Comparison of ENCODE assay signal across 1 cellular context in the genomic region with DNA sequence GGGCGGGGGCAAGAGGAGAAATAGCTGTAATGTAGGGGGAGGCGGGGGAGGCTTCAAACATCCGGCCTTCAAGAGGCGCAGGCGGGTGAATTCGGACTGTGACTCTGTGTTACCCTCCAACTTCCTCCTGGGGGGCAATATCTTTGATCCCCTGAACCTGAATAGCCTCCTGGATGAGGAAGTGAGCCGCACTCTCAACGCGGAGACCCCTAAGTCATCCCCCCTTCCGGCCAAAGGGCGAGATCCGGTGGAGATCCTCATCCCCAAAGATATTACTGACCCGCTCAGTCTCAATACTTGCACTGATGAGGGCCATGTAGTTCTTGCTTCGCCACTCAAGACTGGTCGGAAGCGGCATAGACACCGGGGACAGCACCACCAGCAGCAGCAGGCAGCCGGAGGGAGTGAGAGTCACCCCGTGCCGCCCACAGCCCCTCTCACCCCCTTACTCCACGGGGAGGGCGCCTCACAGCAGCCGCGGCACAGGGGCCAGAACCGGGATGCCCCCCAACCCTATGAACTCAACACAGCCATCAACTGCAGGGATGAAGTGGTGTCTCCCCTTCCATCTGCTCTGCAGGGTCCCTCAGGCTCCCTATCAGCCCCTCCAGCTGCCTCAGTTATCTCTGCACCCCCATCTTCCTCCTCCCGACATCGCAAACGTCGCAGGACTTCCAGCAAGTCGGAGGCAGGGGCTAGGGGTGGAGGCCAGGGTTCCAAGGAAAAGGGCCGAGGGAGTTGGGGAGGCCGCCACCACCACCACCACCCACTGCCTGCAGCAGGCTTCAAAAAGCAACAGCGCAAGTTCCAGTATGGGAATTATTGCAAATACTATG.
TF ChIP-seq lines count a peak whose summit lies in the region.

No MANE protein-coding gene starts in this region.

TF ChIP-seq in H1, 55 proteins besides CTCF, POLR2A, EP300 and RAD21:
- TF ChIP-seq EZH2 (IDR thresholded peaks at IDR 0.05; ENCODE audit: low read depth, low read length, severe bottlenecking) (no peak), TAF7 (optimal IDR thresholded peaks at IDR 0.05; ENCODE audit: borderline replicate concordance, low read depth, low read length) (no peak), MAX (IDR thresholded peaks at IDR 0.05) (no peak), ZNF274 (IDR thresholded peaks at IDR 0.05; ENCODE audit: borderline replicate concordance, extremely low read depth, low read length) (no peak), SP2 (IDR thresholded peaks at IDR 0.05; ENCODE audit: low read length) (no peak), SUZ12 (IDR thresholded peaks at IDR 0.05; ENCODE audit: low read length) (no peak), YY1 (IDR thresholded peaks at IDR 0.05; ENCODE audit: low read depth, low read length) (no peak), EGR1 (IDR thresholded peaks at IDR 0.05; ENCODE audit: borderline replicate concordance, low read depth, low read length) (no peak), RXRA (IDR thresholded peaks at IDR 0.05; ENCODE audit: insufficient read depth, low read depth, low read length) (no peak), KDM4A (IDR thresholded peaks at IDR 0.05; ENCODE audit: low read depth, low read length, severe bottlenecking) (no peak), SIRT6 (IDR thresholded peaks at IDR 0.05; ENCODE audit: low read length) (no peak), CHD1 (IDR thresholded peaks at IDR 0.05; ENCODE audit: low read depth, low read length) (no peak), TCF12 (IDR thresholded peaks at IDR 0.05; ENCODE audit: low read depth, low read length) (no peak), SP4 (IDR thresholded peaks at IDR 0.05; ENCODE audit: low read length) (no peak), CEBPB (IDR thresholded peaks at IDR 0.05; ENCODE audit: low read depth, low read length) (no peak), CREB1 (IDR thresholded peaks at IDR 0.05) (no peak)
- TF ChIP-seq, protein P1, sequence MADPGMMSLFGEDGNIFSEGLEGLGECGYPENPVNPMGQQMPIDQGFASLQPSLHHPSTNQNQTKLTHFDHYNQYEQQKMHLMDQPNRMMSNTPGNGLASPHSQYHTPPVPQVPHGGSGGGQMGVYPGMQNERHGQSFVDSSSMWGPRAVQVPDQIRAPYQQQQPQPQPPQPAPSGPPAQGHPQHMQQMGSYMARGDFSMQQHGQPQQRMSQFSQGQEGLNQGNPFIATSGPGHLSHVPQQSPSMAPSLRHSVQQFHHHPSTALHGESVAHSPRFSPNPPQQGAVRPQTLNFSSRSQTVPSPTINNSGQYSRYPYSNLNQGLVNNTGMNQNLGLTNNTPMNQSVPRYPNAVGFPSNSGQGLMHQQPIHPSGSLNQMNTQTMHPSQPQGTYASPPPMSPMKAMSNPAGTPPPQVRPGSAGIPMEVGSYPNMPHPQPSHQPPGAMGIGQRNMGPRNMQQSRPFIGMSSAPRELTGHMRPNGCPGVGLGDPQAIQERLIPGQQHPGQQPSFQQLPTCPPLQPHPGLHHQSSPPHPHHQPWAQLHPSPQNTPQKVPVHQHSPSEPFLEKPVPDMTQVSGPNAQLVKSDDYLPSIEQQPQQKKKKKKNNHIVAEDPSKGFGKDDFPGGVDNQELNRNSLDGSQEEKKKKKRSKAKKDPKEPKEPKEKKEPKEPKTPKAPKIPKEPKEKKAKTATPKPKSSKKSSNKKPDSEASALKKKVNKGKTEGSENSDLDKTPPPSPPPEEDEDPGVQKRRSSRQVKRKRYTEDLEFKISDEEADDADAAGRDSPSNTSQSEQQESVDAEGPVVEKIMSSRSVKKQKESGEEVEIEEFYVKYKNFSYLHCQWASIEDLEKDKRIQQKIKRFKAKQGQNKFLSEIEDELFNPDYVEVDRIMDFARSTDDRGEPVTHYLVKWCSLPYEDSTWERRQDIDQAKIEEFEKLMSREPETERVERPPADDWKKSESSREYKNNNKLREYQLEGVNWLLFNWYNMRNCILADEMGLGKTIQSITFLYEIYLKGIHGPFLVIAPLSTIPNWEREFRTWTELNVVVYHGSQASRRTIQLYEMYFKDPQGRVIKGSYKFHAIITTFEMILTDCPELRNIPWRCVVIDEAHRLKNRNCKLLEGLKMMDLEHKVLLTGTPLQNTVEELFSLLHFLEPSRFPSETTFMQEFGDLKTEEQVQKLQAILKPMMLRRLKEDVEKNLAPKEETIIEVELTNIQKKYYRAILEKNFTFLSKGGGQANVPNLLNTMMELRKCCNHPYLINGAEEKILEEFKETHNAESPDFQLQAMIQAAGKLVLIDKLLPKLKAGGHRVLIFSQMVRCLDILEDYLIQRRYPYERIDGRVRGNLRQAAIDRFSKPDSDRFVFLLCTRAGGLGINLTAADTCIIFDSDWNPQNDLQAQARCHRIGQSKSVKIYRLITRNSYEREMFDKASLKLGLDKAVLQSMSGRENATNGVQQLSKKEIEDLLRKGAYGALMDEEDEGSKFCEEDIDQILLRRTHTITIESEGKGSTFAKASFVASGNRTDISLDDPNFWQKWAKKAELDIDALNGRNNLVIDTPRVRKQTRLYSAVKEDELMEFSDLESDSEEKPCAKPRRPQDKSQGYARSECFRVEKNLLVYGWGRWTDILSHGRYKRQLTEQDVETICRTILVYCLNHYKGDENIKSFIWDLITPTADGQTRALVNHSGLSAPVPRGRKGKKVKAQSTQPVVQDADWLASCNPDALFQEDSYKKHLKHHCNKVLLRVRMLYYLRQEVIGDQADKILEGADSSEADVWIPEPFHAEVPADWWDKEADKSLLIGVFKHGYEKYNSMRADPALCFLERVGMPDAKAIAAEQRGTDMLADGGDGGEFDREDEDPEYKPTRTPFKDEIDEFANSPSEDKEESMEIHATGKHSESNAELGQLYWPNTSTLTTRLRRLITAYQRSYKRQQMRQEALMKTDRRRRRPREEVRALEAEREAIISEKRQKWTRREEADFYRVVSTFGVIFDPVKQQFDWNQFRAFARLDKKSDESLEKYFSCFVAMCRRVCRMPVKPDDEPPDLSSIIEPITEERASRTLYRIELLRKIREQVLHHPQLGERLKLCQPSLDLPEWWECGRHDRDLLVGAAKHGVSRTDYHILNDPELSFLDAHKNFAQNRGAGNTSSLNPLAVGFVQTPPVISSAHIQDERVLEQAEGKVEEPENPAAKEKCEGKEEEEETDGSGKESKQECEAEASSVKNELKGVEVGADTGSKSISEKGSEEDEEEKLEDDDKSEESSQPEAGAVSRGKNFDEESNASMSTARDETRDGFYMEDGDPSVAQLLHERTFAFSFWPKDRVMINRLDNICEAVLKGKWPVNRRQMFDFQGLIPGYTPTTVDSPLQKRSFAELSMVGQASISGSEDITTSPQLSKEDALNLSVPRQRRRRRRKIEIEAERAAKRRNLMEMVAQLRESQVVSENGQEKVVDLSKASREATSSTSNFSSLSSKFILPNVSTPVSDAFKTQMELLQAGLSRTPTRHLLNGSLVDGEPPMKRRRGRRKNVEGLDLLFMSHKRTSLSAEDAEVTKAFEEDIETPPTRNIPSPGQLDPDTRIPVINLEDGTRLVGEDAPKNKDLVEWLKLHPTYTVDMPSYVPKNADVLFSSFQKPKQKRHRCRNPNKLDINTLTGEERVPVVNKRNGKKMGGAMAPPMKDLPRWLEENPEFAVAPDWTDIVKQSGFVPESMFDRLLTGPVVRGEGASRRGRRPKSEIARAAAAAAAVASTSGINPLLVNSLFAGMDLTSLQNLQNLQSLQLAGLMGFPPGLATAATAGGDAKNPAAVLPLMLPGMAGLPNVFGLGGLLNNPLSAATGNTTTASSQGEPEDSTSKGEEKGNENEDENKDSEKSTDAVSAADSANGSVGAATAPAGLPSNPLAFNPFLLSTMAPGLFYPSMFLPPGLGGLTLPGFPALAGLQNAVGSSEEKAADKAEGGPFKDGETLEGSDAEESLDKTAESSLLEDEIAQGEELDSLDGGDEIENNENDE (IDR thresholded peaks at IDR 0.05; ENCODE audit: insufficient replicate concordance, low read length) = no peak
